In the genomic region with DNA sequence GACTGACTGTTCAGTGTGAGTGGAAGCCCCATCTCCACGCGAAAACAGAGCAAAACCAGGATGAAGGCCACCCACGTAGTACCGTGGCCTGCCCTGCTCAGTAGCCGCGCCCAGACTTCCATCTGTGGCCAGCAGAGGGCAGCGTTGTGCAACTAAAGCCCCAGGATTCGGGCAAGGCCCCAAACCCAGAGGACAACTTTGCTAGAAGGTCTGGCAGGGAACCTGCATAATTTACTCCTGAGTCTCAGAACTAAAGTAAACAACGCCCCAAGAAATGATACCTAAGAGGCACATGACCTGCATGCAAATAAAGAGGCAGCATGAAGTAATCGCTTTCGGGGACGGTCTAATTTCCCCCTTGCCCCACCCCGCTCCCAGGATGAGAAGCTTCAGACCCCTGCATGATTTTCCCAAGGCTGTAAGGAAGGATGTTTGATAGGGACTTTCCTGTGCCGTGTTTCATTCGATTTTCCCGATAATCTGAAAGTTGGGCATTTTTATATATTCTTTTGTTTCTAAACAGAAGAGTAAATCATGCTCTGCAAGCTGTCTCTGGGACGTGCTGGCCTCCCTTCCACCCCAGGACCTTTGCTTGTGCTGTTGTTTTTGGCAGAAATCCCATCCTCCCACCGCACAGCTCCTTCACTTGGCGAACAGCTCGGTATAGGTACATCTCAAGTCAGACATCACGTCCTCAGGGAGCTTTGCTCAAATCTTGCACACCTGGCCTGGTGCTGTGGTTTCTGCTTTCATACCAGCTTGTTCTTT, we compare ENCODE assay signal across 7 cellular contexts. TPM values are rescaled to one million over a fixed set of nuclear protein-coding genes. Genes with fewer than 3 reads are reported as not detected.
A peak's percentile ranks its signal among the peaks of the same experiment; 100 is the strongest.
DNase-seq lines count a peak whose midpoint lies in the region; ATAC-seq and TF ChIP-seq lines count a peak whose summit lies in the region.

No MANE protein-coding gene starts in this region.

- H3K4me3 Mint-ChIP-seq in activated CD4-positive, alpha-beta memory T cell treated with anti-CD3 and anti-CD28 coated beads for 36 hours: no peak overlapping the region

- POLR2A ChIA-PET in activated CD4-positive, alpha-beta memory T cell treated with anti-CD3 and anti-CD28 coated beads for 36 hours (lab: Charles Lee): no interaction called here

- no peaks in the 10 kb centered on the region for H3K9me3 Mint-ChIP-seq in activated CD4-positive, alpha-beta memory T cell treated with anti-CD3 and anti-CD28 coated beads for 36 hours

- intact Hi-C loops in activated CD4-positive, alpha-beta memory T cell treated with anti-CD3 and anti-CD28 coated beads for 36 hours (cut with micrococcal nuclease): loop anchor here (1.0 to 5.0 kb wide), 4 partner anchors 71 to 361 kb away; partner anchors contain the start of genes MLYCD, OSGIN1 and TAF1C

- peak; percentile 90 for TF ChIP-seq CTCF in GM12865 (IDR thresholded peaks at IDR 0.05; ENCODE audit: insufficient read depth, low read depth, low read length, missing control alignments)

- no peak overlapping the region for H3K27ac Mint-ChIP-seq in activated CD4-positive, alpha-beta memory T cell treated with anti-CD3 and anti-CD28 coated beads for 36 hours

- peak; percentile 67 for DNase-seq in GM12865 (ENCODE audit: low read depth)
- peak; percentile 66 for DNase-seq in NCI-H69 (lab: John Stamatoyannopoulos, UW)
- DNase-seq in activated CD4-positive, alpha-beta memory T cell treated with anti-CD3 and anti-CD28 coated beads for 36 hours: peak; percentile 87
- peak; percentile 66 for DNase-seq in effector CD4-positive, alpha-beta T cell
- DNase-seq in lung microvascular endothelial cell (ENCODE audit: low read depth in 2 of 2): peak; percentile 63 to 74
- DNase-seq in stimulated activated CD8-positive, alpha-beta memory T cell treated with anti-CD3 and anti-CD28 coated beads, Interleukin-12 subunit alpha, Interleukin-12 subunit beta, amount 100 ng/mL, for 24 hours (ENCODE audit: extremely low read depth): peak; percentile 40

- H3K4me1 Mint-ChIP-seq in activated CD4-positive, alpha-beta memory T cell treated with anti-CD3 and anti-CD28 coated beads for 36 hours (ENCODE audit: low read depth): peaks cover 2% of the 10 kb centered on the region

- H3K4me3 ChIP-seq in GM12865 (ENCODE audit: low read depth, low read length): no peak overlapping the region

- ATAC-seq in HG02798 (IDR thresholded peaks at IDR 0.05; ENCODE audit: poor library complexity, unreplicated experiment): peak; percentile 87

- peaks cover 6% of the 10 kb centered on the region for H3K27me3 Mint-ChIP-seq in activated CD4-positive, alpha-beta memory T cell treated with anti-CD3 and anti-CD28 coated beads for 36 hours

- H3K36me3 Mint-ChIP-seq in activated CD4-positive, alpha-beta memory T cell treated with anti-CD3 and anti-CD28 coated beads for 36 hours: no peaks in the 10 kb centered on the region

- CTCF ChIA-PET in activated CD4-positive, alpha-beta memory T cell treated with anti-CD3 and anti-CD28 coated beads for 36 hours (lab: Charles Lee): interaction anchor here (0.6 to 1.5 kb wide), 22 partner anchors 9 to 241 kb away, joined by 3 to 9 read pairs (median 4); partner anchors contain the start of genes HSBP1 and MLYCD

RNA-seq across cellular contexts. Expression of gene HSBP1, which starts 18.6 kb away (rescaled TPM):
- 10 to 100 TPM; 70.1 to 74.7 TPM for total RNA-seq in activated CD4-positive, alpha-beta memory T cell treated with anti-CD3 and anti-CD28 coated beads for 36 hours
- total RNA-seq in lung microvascular endothelial cell: 126 and 137 TPM in 2 replicates
